Comparison of ENCODE assay signal across 23 cellular contexts in genomic region chr14:68148276-68148675, GRCh38.
DNase-seq lines count a peak whose midpoint lies in the region; ATAC-seq, FAIRE-seq and TF ChIP-seq lines count a peak whose summit lies in the region.
"Had no signal": no experiment of that assay in that cellular context is flagged by ENCODE, and none has a peak within 500 bp of the region (broad histone marks: within the 10 kb centered on the region; RNA-seq: fewer than 3 reads in every experiment).

No MANE protein-coding gene starts in this region.

- H2AFZ ChIP-seq in IMR-90 (replicated peaks; ENCODE audit: low read length, poor library complexity): no peak overlapping the region
- H2AFZ ChIP-seq: parathyroid adenoma had no signal

- no peak overlapping the region for H3K23ac ChIP-seq in IMR-90 (ENCODE audit: low read depth, low read length)

- no peak overlapping the region for H3K4me3 Mint-ChIP-seq in CD8-positive, alpha-beta T cell
- H3K4me3 Mint-ChIP-seq: activated CD4-positive, alpha-beta memory T cell treated with anti-CD3 and anti-CD28 coated beads for 36 hours; central memory CD8-positive, alpha-beta T cell; H9; naive thymus-derived CD4-positive, alpha-beta T cell; T-cell had no signal

- H3K4me1 ChIP-seq in IMR-90 (ENCODE audit: control insufficient read depth, insufficient read depth, low read length): peaks cover 14% of the 10 kb centered on the region
- peaks cover 4 to 22% of the 10 kb centered on the region in 2 donors for H3K4me1 ChIP-seq in breast epithelium
- H3K4me1 ChIP-seq in CD8-positive, alpha-beta T cell (ENCODE audit: insufficient read depth, low read length): peaks cover 11% of the 10 kb centered on the region

- H3K9me3 ChIP-seq in IMR-90 (ENCODE audit: control insufficient read depth, insufficient read depth, low read length) (no peaks in the 10 kb centered on the region; the same call in 1 of the 2 replicates), breast epithelium (peaks cover 0 to 7% of the 10 kb centered on the region in 2 donors)
- no peaks in the 10 kb centered on the region for H3K9me3 ChIP-seq in CD8-positive, alpha-beta T cell (ENCODE audit: low read length)
- H3K9me3 ChIP-seq: gastroesophageal sphincter, Peyer's patch had no signal

- no peak for TF ChIP-seq CTCF in IMR-90 (conservative IDR thresholded peaks at IDR 0.05; ENCODE audit: low read depth, low read length)
- no peak for TF ChIP-seq CTCF in breast epithelium (IDR thresholded peaks at IDR 0.05)
- no peak for TF ChIP-seq CTCF in CD8-positive, alpha-beta T cell (IDR thresholded peaks at IDR 0.05)

- no peak overlapping the region for H3K4me3 ChIP-seq in IMR-90 (ENCODE audit: insufficient read depth, low read depth, low read length)
- H3K4me3 ChIP-seq in breast epithelium: no peak overlapping the region
- H3K4me3 ChIP-seq in CD8-positive, alpha-beta T cell (ENCODE audit: low read depth, low read length): no peak overlapping the region
- H3K4me3 ChIP-seq: gastroesophageal sphincter, lower lobe of right lung, Peyer's patch had no signal

- no peak overlapping the region for H3K4ac ChIP-seq in IMR-90 (ENCODE audit: low read depth, low read length)

- no peak overlapping the region for H2AK9ac ChIP-seq in IMR-90 (replicated peaks; ENCODE audit: low read depth, low read length, poor library complexity)

- ATAC-seq in IMR-90 (ENCODE audit: low read depth): no peak
- ATAC-seq in CD8-positive, alpha-beta T cell: no peak
- no peak for ATAC-seq in GM18868 (IDR thresholded peaks at IDR 0.05; ENCODE audit: unreplicated experiment)
- ATAC-seq: gastroesophageal sphincter; lower lobe of right lung; naive thymus-derived CD4-positive, alpha-beta T cell; T-cell had no signal

- TF ChIP-seq POLR2A in IMR-90 (IDR thresholded peaks at IDR 0.05; ENCODE audit: low read depth, low read length) (no peak), breast epithelium (IDR thresholded peaks at IDR 0.05) (no peak)

- peak overlapping the region; percentile 40; the same call in 1 of the 2 replicates for H2BK20ac ChIP-seq in IMR-90 (ENCODE audit: low read depth, low read length)

- no peaks in the 10 kb centered on the region for H3K36me3 ChIP-seq in IMR-90 (ENCODE audit: control insufficient read depth, insufficient read depth, low read length)
- H3K36me3 ChIP-seq in breast epithelium: no peaks in the 10 kb centered on the region
- no peaks in the 10 kb centered on the region for H3K36me3 ChIP-seq in CD8-positive, alpha-beta T cell (ENCODE audit: insufficient read depth, low read length)
- H3K36me3 ChIP-seq: gastroesophageal sphincter, lower lobe of right lung, Peyer's patch had no signal

- in situ Hi-C loops in IMR-90 (cut with MboI; ENCODE audit: low sequenced_read_pairs): loop anchor here (5.0 kb wide), 1 partner anchor 84 kb away; no protein-coding TSS in a partner anchor

- H3K14ac ChIP-seq in IMR-90 (replicated peaks; ENCODE audit: low read depth, low read length): no peak overlapping the region

- no peak overlapping the region for H4K8ac ChIP-seq in IMR-90 (ENCODE audit: low read depth in 2 of 2, low read length in 2 of 2)

- no peak overlapping the region for H3K9ac ChIP-seq in IMR-90 (ENCODE audit: low read depth, low read length)
- H3K9ac ChIP-seq: parathyroid adenoma had no signal

- H3K9me1 ChIP-seq in IMR-90 (ENCODE audit: insufficient read depth, low read length): peaks cover 7% of the 10 kb centered on the region; the same call in 1 of the 2 replicates

- H3K4me1 Mint-ChIP-seq in CD8-positive, alpha-beta T cell (ENCODE audit: low read depth): peaks cover 15% of the 10 kb centered on the region
- H3K4me1 Mint-ChIP-seq: central memory CD8-positive, alpha-beta T cell had no signal

- H3K27ac Mint-ChIP-seq in CD8-positive, alpha-beta T cell: no peak overlapping the region
- H3K27ac Mint-ChIP-seq: activated CD4-positive, alpha-beta memory T cell treated with anti-CD3 and anti-CD28 coated beads for 36 hours; H9; naive thymus-derived CD4-positive, alpha-beta T cell; T-cell had no signal

- H3K27me3 Mint-ChIP-seq in CD8-positive, alpha-beta T cell (ENCODE audit: low read depth): no peaks in the 10 kb centered on the region
- H3K27me3 Mint-ChIP-seq: activated CD4-positive, alpha-beta memory T cell treated with anti-CD3 and anti-CD28 coated beads for 36 hours; central memory CD8-positive, alpha-beta T cell; naive thymus-derived CD4-positive, alpha-beta T cell; T-cell had no signal

- H4K5ac ChIP-seq in IMR-90 (ENCODE audit: low read depth, low read length): no peak overlapping the region

- H2BK120ac ChIP-seq in IMR-90 (ENCODE audit: low read depth, low read length): peak overlapping the region; percentile 26; the same call in 1 of the 2 replicates

- no peak overlapping the region for H4K91ac ChIP-seq in IMR-90 (ENCODE audit: insufficient read depth, low read depth, low read length)

- peak overlapping the region; percentile 47; the same call in 1 of the 2 replicates for H3K18ac ChIP-seq in IMR-90 (ENCODE audit: low read depth, low read length)

- H2BK15ac ChIP-seq in IMR-90 (ENCODE audit: low read depth, low read length): no peak overlapping the region; the same call in 2 of the 3 replicates

- H3K36me3 Mint-ChIP-seq in CD8-positive, alpha-beta T cell: peaks cover 17% of the 10 kb centered on the region

- POLR2A ChIA-PET in IMR-90 (lab: Charles Lee; ENCODE audit: unreplicated experiment): no interaction called here
- POLR2A ChIA-PET in CD8-positive, alpha-beta T cell (lab: Charles Lee): no interaction called here

- no peak overlapping the region; the same call in 1 of the 2 replicates for H2AK5ac ChIP-seq in IMR-90 (ENCODE audit: low read depth, low read length)

- H3K9me3 Mint-ChIP-seq in CD8-positive, alpha-beta T cell: peaks cover 33% of the 10 kb centered on the region
- H3K9me3 Mint-ChIP-seq: central memory CD8-positive, alpha-beta T cell had no signal

- DNase-seq in Daoy (ENCODE audit: low read depth): peak; percentile 38
- peak; percentile 55 for DNase-seq in IMR-90
- no peak for DNase-seq in breast epithelium (ENCODE audit: low spot score in 2 of 2)
- no peak for DNase-seq in RCC 7860 (ENCODE audit: low spot score)
- DNase-seq in CD8-positive, alpha-beta T cell: no peak
- DNase-seq in stimulated activated CD4-positive, alpha-beta T cell treated with anti-CD3 and anti-CD28 coated beads, Interleukin-4, amount 100 ng/mL, for 4 hours: no peak
- DNase-seq: activated CD4-positive, alpha-beta memory T cell treated with anti-CD3 and anti-CD28 coated beads for 36 hours; activated T-cell treated with anti-CD3 and anti-CD28 coated beads, Interleukin-2, amount 50 U/mL, for 48 hours; Caco-2; H9; Kasumi-1; lower lobe of right lung; naive thymus-derived CD4-positive, alpha-beta T cell; NCI-H1105 treated with DMSO at 0.1 percent for 48 hours; Peyer's patch; small intestine; T-cell had no signal

- H4K20me1 ChIP-seq in IMR-90 (ENCODE audit: insufficient read depth, low read length): no peaks in the 10 kb centered on the region

- H3K27me3 ChIP-seq in IMR-90 (ENCODE audit: control insufficient read depth, insufficient read depth, low read length) (no peaks in the 10 kb centered on the region), breast epithelium (no peaks in the 10 kb centered on the region)
- no peaks in the 10 kb centered on the region for H3K27me3 ChIP-seq in CD8-positive, alpha-beta T cell (ENCODE audit: insufficient read depth, low read length)
- H3K27me3 ChIP-seq: gastroesophageal sphincter, Peyer's patch had no signal

- no peak overlapping the region for H3K56ac ChIP-seq in IMR-90 (ENCODE audit: extremely low read depth, insufficient read depth, low read length)

- H3K27ac ChIP-seq in IMR-90 (ENCODE audit: insufficient read depth, low read length) (no peak overlapping the region), breast epithelium (peak overlapping the region; percentile 68 to 89)
- no peak overlapping the region for H3K27ac ChIP-seq in CD8-positive, alpha-beta T cell (ENCODE audit: low read depth, low read length)
- H3K27ac ChIP-seq: parathyroid adenoma, VCaP had no signal

- dilution Hi-C loops in IMR-90 (cut with HindIII; ENCODE audit: low sequenced_read_pairs, unreplicated experiment): no loop called here

- 0 out of 4 replicates have a peak, but pooled peaks cover 0 to 7% of the 10 kb centered on the region in 2 experiments for H3K79me1 ChIP-seq in IMR-90 (ENCODE audit: low read depth in 1 of 2, low read length in 2 of 2)

- no TSS peak for BruUV-seq in IMR-90 (replicated peaks; lab: Mats Ljungman, UMichigan)

- TF ChIP-seq RAD21 in IMR-90 (IDR thresholded peaks at IDR 0.05; ENCODE audit: low read length): no peak

- intact Hi-C loops in IMR-90 (cut with micrococcal nuclease): loop anchor here (2.0 to 10.0 kb wide), 4 partner anchors 19 to 647 kb away; partner anchors contain the start of gene ZFP36L1
- intact Hi-C loops in breast epithelium (cut with DNase I; ENCODE audit: low total_unique reads): loop anchor here (10.0 kb wide), 1 partner anchor 827 kb away; the partner anchor contains the start of gene ACTN1
- intact Hi-C loops in CD8-positive, alpha-beta T cell (cut with DNase I, micrococcal nuclease): no loop called here

- no CpG with 5 or more reads among the region's 3 CpGs for WGBS in IMR-90 (ENCODE audit: extremely low coverage in 2 of 2, insufficient read length in 1 of 2), 2 experiments

- CTCF ChIA-PET in IMR-90 (lab: Yijun Ruan, JAX): no interaction called here
- CTCF ChIA-PET in CD8-positive, alpha-beta T cell (lab: Charles Lee): no interaction called here

- no peak overlapping the region for H2BK5ac ChIP-seq in IMR-90 (ENCODE audit: low read depth, low read length, poor library complexity, severe bottlenecking)

- no peak overlapping the region for H3K4me2 ChIP-seq in IMR-90 (ENCODE audit: low read depth, low read length)

- FAIRE-seq in islet of Langerhans (lab: Jason Lieb, UNC) (peak; percentile 30), RCC 7860 (lab: Jason Lieb, UNC) (no peak)

TF ChIP-seq in IMR-90, 13 proteins besides CTCF, POLR2A, EP300 and RAD21:
- no peak for TF ChIP-seq MAFK (IDR thresholded peaks at IDR 0.05; ENCODE audit: low read depth, low read length)
- TF ChIP-seq ELK1 (IDR thresholded peaks at IDR 0.05; ENCODE audit: borderline replicate concordance, low read depth, low read length): no peak
- no peak for TF ChIP-seq MAZ (IDR thresholded peaks at IDR 0.05; ENCODE audit: borderline replicate concordance, low read depth, low read length)
- peak; percentile 54; the same call in 1 of the 2 replicates for TF ChIP-seq CEBPB (IDR thresholded peaks at IDR 0.05; ENCODE audit: low read depth, low read length)
- TF ChIP-seq BHLHE40 (IDR thresholded peaks at IDR 0.05; ENCODE audit: low read depth, low read length): no peak
- no peak for TF ChIP-seq SMC3 (IDR thresholded peaks at IDR 0.05; ENCODE audit: low read depth, low read length)

Comparison
In these comparisons a context has a peak if more than half of its experiments do, and no peak if none do; other contexts are left out.
1. DNase-seq: peak in Daoy (single experiment) and IMR-90 (single experiment); none in breast epithelium (0 of 2), RCC 7860 (single experiment), CD8-positive, alpha-beta T cell (0 of 7) and stimulated activated CD4-positive, alpha-beta T cell treated with anti-CD3 and anti-CD28 coated beads, Interleukin-4, amount 100 ng/mL, for 4 hours (0 of 2).
2. H3K27ac ChIP-seq: peak in breast epithelium (2 of 2); none in IMR-90 (single experiment) and CD8-positive, alpha-beta T cell (single experiment).
3. intact Hi-C loops: an anchor here in IMR-90 (2.0 to 10.0 kb wide) and breast epithelium (10.0 kb wide); none called in CD8-positive, alpha-beta T cell.